23 cellular contexts compared by ENCODE assay signal in the genomic region with DNA sequence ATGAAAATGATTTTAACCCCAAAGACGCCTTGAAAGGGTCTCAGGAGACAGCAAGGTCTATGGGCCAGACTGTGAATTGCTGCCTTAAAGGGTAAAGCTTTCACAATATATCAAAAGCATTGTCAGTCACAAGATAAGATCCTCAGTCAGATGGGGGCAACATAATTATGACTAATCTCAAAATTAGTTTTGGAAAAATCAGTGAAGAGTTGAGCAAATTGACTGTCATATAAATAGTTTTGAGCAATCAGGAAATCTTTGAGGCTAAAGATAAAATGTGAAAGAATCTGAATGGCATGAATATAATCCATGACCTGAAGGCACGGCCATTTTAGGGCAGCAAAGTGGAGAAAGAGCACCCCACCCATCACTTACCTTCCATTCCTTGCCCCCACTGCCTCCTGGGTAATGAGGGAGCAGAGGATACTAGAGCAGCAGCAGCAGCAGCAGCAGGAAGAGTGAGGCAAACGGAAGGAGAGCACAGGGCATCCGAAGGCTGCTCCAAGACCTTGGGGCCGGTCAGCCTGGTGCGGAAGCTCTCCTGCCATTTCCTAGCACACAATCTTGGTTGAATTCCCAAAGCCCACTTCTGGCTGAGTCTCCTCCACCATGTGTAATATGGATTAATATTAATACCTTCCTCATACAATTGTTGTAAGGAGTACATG.
"Had no signal": no experiment of that assay in that cellular context is flagged by ENCODE, and none has a peak within 500 bp of the region (broad histone marks: within the 10 kb centered on the region; RNA-seq: fewer than 3 reads in every experiment).

No MANE protein-coding gene starts in this region.

- H3K27me3 ChIP-seq: ovary, uterus had no signal

- H3K9me3 ChIP-seq: mucosa of descending colon, ovary, thoracic aorta, uterus had no signal

- DNase-seq: activated CD4-positive, alpha-beta memory T cell treated with anti-CD3 and anti-CD28 coated beads for 36 hours; activated CD4-positive, alpha-beta T cell treated with anti-CD3 and anti-CD28 coated beads for 4 hours; activated gamma-delta T cell treated with Interleukin-2 at 50 U/mL for 16 hours; activated T-cell treated with anti-CD3 and anti-CD28 coated beads for 4 hours; effector CD4-positive, alpha-beta T cell; foreskin melanocyte; hypothalamus; left ventricle myocardium inferior; mucosa of descending colon; naive B cell; ovary; psoas muscle; right cardiac atrium; stimulated activated CD4-positive, alpha-beta T cell treated with anti-CD3 and anti-CD28 coated beads, Interleukin-4, amount 100 ng/mL, for 1 hour; T-cell; uterus had no signal

- H3K36me3 Mint-ChIP-seq: activated CD4-positive, alpha-beta memory T cell treated with anti-CD3 and anti-CD28 coated beads for 36 hours; activated naive CD8-positive, alpha-beta T cell; memory B cell; naive B cell; stimulated activated memory B cell treated with anti-CD40 and anti-IgM and Interleukin-4, amounts not matched to agents 10 μg/mL and 1 μg/mL and 100 μg/mL, for 72 hours; T-cell had no signal

- H3K36me3 ChIP-seq: ovary, thoracic aorta, uterus had no signal

- H3K27ac Mint-ChIP-seq: activated CD4-positive, alpha-beta memory T cell treated with anti-CD3 and anti-CD28 coated beads for 36 hours; activated naive CD8-positive, alpha-beta T cell; activated T-helper 1 cell treated with anti-CD3 and anti-CD28 coated beads, Interleukin-12 subunit alpha, Interleukin-12 subunit beta, Interleukin-2, Interleukin-4 antibody, amounts not matched to agents 30 ng/mL and 10 ng/mL and 1 ng/mL, durations not matched to agents 14 hours and 24 hours and 36 hours; memory B cell; naive B cell; stimulated activated memory B cell treated with anti-CD40 and anti-IgM and Interleukin-4, amounts not matched to agents 10 μg/mL and 1 μg/mL and 100 μg/mL, for 72 hours; T-cell; WTC11 had no signal

- H3K4me1 ChIP-seq: left ventricle myocardium inferior, psoas muscle, uterus had no signal

- H3K4me3 Mint-ChIP-seq: activated CD4-positive, alpha-beta memory T cell treated with anti-CD3 and anti-CD28 coated beads for 36 hours; activated naive CD8-positive, alpha-beta T cell; activated T-helper 1 cell treated with anti-CD3 and anti-CD28 coated beads, Interleukin-12 subunit alpha, Interleukin-12 subunit beta, Interleukin-2, Interleukin-4 antibody, amounts not matched to agents 30 ng/mL and 10 ng/mL and 1 ng/mL, durations not matched to agents 14 hours and 24 hours and 36 hours; memory B cell; naive B cell; stimulated activated memory B cell treated with anti-CD40 and anti-IgM and Interleukin-4, amounts not matched to agents 10 μg/mL and 1 μg/mL and 100 μg/mL, for 72 hours; T-cell; WTC11 had no signal

- H3K4me1 Mint-ChIP-seq: memory B cell; naive B cell; stimulated activated memory B cell treated with anti-CD40 and anti-IgM and Interleukin-4, amounts not matched to agents 10 μg/mL and 1 μg/mL and 100 μg/mL, for 72 hours; T-cell had no signal

- ATAC-seq: mucosa of descending colon; psoas muscle; right cardiac atrium; stimulated activated memory B cell treated with anti-CD40 and anti-IgM and Interleukin-4, amounts not matched to agents 10 μg/mL and 1 μg/mL and 100 μg/mL, for 72 hours; T-cell; WTC11 had no signal

- H3K4me3 ChIP-seq: left ventricle myocardium inferior, mucosa of descending colon, ovary, psoas muscle, skin epidermis, thoracic aorta, uterus had no signal

- H3K27ac ChIP-seq: left ventricle myocardium inferior, ovary, psoas muscle, thoracic aorta, uterus had no signal

- H3K9me3 Mint-ChIP-seq: activated CD4-positive, alpha-beta memory T cell treated with anti-CD3 and anti-CD28 coated beads for 36 hours; activated T-helper 1 cell treated with anti-CD3 and anti-CD28 coated beads, Interleukin-12 subunit alpha, Interleukin-12 subunit beta, Interleukin-2, Interleukin-4 antibody, amounts not matched to agents 30 ng/mL and 10 ng/mL and 1 ng/mL, durations not matched to agents 14 hours and 24 hours and 36 hours; memory B cell; stimulated activated memory B cell treated with anti-CD40 and anti-IgM and Interleukin-4, amounts not matched to agents 10 μg/mL and 1 μg/mL and 100 μg/mL, for 72 hours; T-cell had no signal
